In the genomic region with DNA sequence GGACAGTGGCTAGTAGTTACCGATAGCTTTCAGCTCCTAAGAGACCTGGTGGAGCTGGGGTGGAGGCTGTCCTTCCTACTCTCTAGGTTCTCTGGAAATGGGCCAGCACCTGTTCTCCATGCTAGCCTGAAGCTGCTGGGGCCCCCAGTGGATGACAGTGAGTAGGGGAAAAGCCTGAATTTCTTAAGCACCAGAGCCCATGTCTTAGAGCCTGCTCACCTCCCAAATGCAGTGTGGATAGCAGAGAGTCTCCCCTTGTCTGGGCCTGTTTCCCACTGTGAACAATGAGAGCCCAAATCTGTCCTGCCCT, we compare ENCODE assay signal across 13 cellular contexts.
DNase-seq lines count a peak whose midpoint lies in the region; ATAC-seq and TF ChIP-seq lines count a peak whose summit lies in the region.
"Had no signal": no experiment of that assay in that cellular context is flagged by ENCODE, and none has a peak within 500 bp of the region (broad histone marks: within the 10 kb centered on the region; RNA-seq: fewer than 3 reads in every experiment).

No MANE protein-coding gene starts in this region.

- ATAC-seq in Right ventricle myocardium superior (ENCODE audit: poor library complexity) = no peak
- no peak for ATAC-seq in activated naive CD8-positive, alpha-beta T cell treated with anti-CD3 and anti-CD28 coated beads, Interleukin-2, amount 50 U/mL, for 24 hours

- H3K4me1 Mint-ChIP-seq in activated naive CD8-positive, alpha-beta T cell treated with anti-CD3 and anti-CD28 coated beads, Interleukin-2, amount 50 U/mL, for 24 hours = no peaks in the 10 kb centered on the region
- H3K4me1 Mint-ChIP-seq: B cell had no signal

- H3K4me3 ChIP-seq in left ventricle myocardium inferior (no peak overlapping the region), muscle layer of colon (ENCODE audit: low read depth in 1 of 2, low read length in 2 of 2) (no peak overlapping the region), tibial artery (no peak overlapping the region)

- H3K27ac Mint-ChIP-seq in activated naive CD8-positive, alpha-beta T cell treated with anti-CD3 and anti-CD28 coated beads, Interleukin-2, amount 50 U/mL, for 24 hours = no peak overlapping the region
- H3K27ac Mint-ChIP-seq: B cell; CD4-positive, alpha-beta T cell; HFFc6 had no signal

- TF ChIP-seq CTCF in left ventricle myocardium inferior (IDR thresholded peaks at IDR 0.05; ENCODE audit: borderline replicate concordance) = no peak
- TF ChIP-seq CTCF in tibial artery (IDR thresholded peaks at IDR 0.05) = no peak

- H3K36me3 ChIP-seq in left ventricle myocardium inferior (peaks cover 53% of the 10 kb centered on the region), muscle layer of colon (ENCODE audit: insufficient read depth, low read length) (peaks cover 50% of the 10 kb centered on the region), tibial artery (peaks cover 37 to 56% (median 44%) of the 10 kb centered on the region in 3 donors)

- no peaks in the 10 kb centered on the region for H3K27me3 Mint-ChIP-seq in activated naive CD8-positive, alpha-beta T cell treated with anti-CD3 and anti-CD28 coated beads, Interleukin-2, amount 50 U/mL, for 24 hours
- H3K27me3 Mint-ChIP-seq: B cell; CD4-positive, alpha-beta T cell had no signal

- no peak overlapping the region for H3K4me3 Mint-ChIP-seq in activated naive CD8-positive, alpha-beta T cell treated with anti-CD3 and anti-CD28 coated beads, Interleukin-2, amount 50 U/mL, for 24 hours
- H3K4me3 Mint-ChIP-seq: B cell; CD4-positive, alpha-beta T cell; HFFc6 had no signal

- intact Hi-C loops in left ventricle myocardium inferior (cut with micrococcal nuclease) = no loop called here
- intact Hi-C loops in Right ventricle myocardium superior (cut with DNase I) = loop anchor here (10.0 kb wide), 1 partner anchor 238 kb away; no protein-coding TSS in a partner anchor
- intact Hi-C loops in tibial artery (cut with DNase I; ENCODE audit: low total_unique reads) = no loop called here

- peaks cover 61% of the 10 kb centered on the region for H3K4me1 ChIP-seq in left ventricle myocardium inferior
- peaks cover 49% of the 10 kb centered on the region for H3K4me1 ChIP-seq in muscle layer of colon (ENCODE audit: insufficient read depth, low read length)
- H3K4me1 ChIP-seq in tibial artery = peaks cover 0 to 58% (median 53%) of the 10 kb centered on the region in 4 donors

- H3K9me3 Mint-ChIP-seq in activated naive CD8-positive, alpha-beta T cell treated with anti-CD3 and anti-CD28 coated beads, Interleukin-2, amount 50 U/mL, for 24 hours = no peaks in the 10 kb centered on the region
- H3K9me3 Mint-ChIP-seq: CD4-positive, alpha-beta T cell; HFFc6 had no signal

- peak overlapping the region; percentile 11 for H3K9ac ChIP-seq in muscle layer of colon (ENCODE audit: low read length)

- no peaks in the 10 kb centered on the region for H3K36me3 Mint-ChIP-seq in activated naive CD8-positive, alpha-beta T cell treated with anti-CD3 and anti-CD28 coated beads, Interleukin-2, amount 50 U/mL, for 24 hours (ENCODE audit: low read depth)

- H3K27me3 ChIP-seq in left ventricle myocardium inferior (ENCODE audit: low read depth) (no peaks in the 10 kb centered on the region), muscle layer of colon (ENCODE audit: control insufficient read depth in 1 of 2, insufficient read depth in 2 of 2, low read length in 2 of 2) (no peaks in the 10 kb centered on the region), tibial artery (no peaks in the 10 kb centered on the region)

- H3K27ac ChIP-seq in left ventricle myocardium inferior (replicated peaks) (peak overlapping the region; percentile 13), muscle layer of colon (ENCODE audit: low read depth, low read length) (no peak overlapping the region), tibial artery (peak overlapping the region; percentile 51 to 93)

- DNase-seq in left ventricle myocardium inferior (no peak), Right ventricle myocardium superior (no peak), RPMI8226 (peak; percentile 21), tibial artery (no peak)
- DNase-seq in activated CD8-positive, alpha-beta memory T cell treated with anti-CD3 and anti-CD28 coated beads, Interleukin-2, amount 50 U/mL, for 4 hours = no peak
- no peak for DNase-seq in activated naive CD8-positive, alpha-beta T cell treated with anti-CD3 and anti-CD28 coated beads, Interleukin-2, amount 50 U/mL, for 24 hours
- no peak for DNase-seq in stimulated activated CD4-positive, alpha-beta T cell treated with anti-CD3 and anti-CD28 coated beads, Interleukin-2, amount 100 ng/mL, for 24 hours
- DNase-seq: CD4-positive, alpha-beta T cell; DMS53; HCEC 1CT; HFFc6 had no signal

- no peaks in the 10 kb centered on the region for H3K9me3 ChIP-seq in left ventricle myocardium inferior (replicated peaks)
- no peaks in the 10 kb centered on the region for H3K9me3 ChIP-seq in muscle layer of colon (ENCODE audit: low read length)
- H3K9me3 ChIP-seq in tibial artery = no peaks in the 10 kb centered on the region
